8 cellular contexts compared by ENCODE assay signal in genomic region chrX:47482065-47482511, GRCh38. TPM values are rescaled to one million over a fixed set of nuclear protein-coding genes. Genes with fewer than 3 reads are reported as not detected.
DNase-seq lines count a peak whose midpoint lies in the region; ATAC-seq and TF ChIP-seq lines count a peak whose summit lies in the region.

No MANE protein-coding gene starts in this region.

- ATAC-seq in CD4-positive, CD25-positive, alpha-beta regulatory T cell (ENCODE audit: low read depth in 2 of 2): no peak
- ATAC-seq in activated CD8-positive, alpha-beta T cell treated with anti-CD3 and anti-CD28 coated beads for 36 hours: peak; percentile 20
- no peak for ATAC-seq in thoracic aorta (ENCODE audit: insufficient number of reproducible peaks, low FRiP score, low read depth)

- H3K36me3 ChIP-seq in CD4-positive, CD25-positive, alpha-beta regulatory T cell (ENCODE audit: control insufficient read depth, insufficient read depth, low read length): no peaks in the 10 kb centered on the region
- H3K36me3 ChIP-seq in H7 (replicated peaks; ENCODE audit: control insufficient read depth, insufficient read depth, low read length) (no peaks in the 10 kb centered on the region), thoracic aorta (no peaks in the 10 kb centered on the region)

- H3K4me3 ChIP-seq in CD4-positive, CD25-positive, alpha-beta regulatory T cell (ENCODE audit: low read depth, low read length): peak overlapping the region; percentile 86
- H3K4me3 ChIP-seq in H7 (ENCODE audit: insufficient read depth, low read depth, low read length): peak overlapping the region; percentile 56
- H3K4me3 ChIP-seq in iPS-18c (ENCODE audit: insufficient read depth, low read depth, low read length): peak overlapping the region; percentile 77
- H3K4me3 ChIP-seq in thoracic aorta: peak overlapping the region; percentile 89

- H3K27ac ChIP-seq in CD4-positive, CD25-positive, alpha-beta regulatory T cell (ENCODE audit: insufficient read depth, low read length, poor library complexity, severe bottlenecking): peak overlapping the region; percentile 87
- peak overlapping the region; percentile 82 to 84 for H3K27ac ChIP-seq in thoracic aorta

- no peaks in the 10 kb centered on the region for H3K9me3 ChIP-seq in CD4-positive, CD25-positive, alpha-beta regulatory T cell (ENCODE audit: control insufficient read depth in 2 of 2, low read length in 2 of 2)
- H3K9me3 ChIP-seq in iPS-18c (ENCODE audit: control insufficient read depth, insufficient read depth, low read length) (peaks cover 9% of the 10 kb centered on the region), thoracic aorta (no peaks in the 10 kb centered on the region)

- peak overlapping the region; percentile 14 to 97 (median 93) for H3K27ac Mint-ChIP-seq in CD4-positive, CD25-positive, alpha-beta regulatory T cell
- peak overlapping the region; percentile 91 for H3K27ac Mint-ChIP-seq in activated CD8-positive, alpha-beta T cell treated with anti-CD3 and anti-CD28 coated beads for 36 hours

- CTCF ChIA-PET in activated CD8-positive, alpha-beta T cell treated with anti-CD3 and anti-CD28 coated beads for 36 hours (lab: Charles Lee): no interaction called here

- no peaks in the 10 kb centered on the region for H3K9me3 Mint-ChIP-seq in CD4-positive, CD25-positive, alpha-beta regulatory T cell
- no peaks in the 10 kb centered on the region for H3K9me3 Mint-ChIP-seq in activated CD8-positive, alpha-beta T cell treated with anti-CD3 and anti-CD28 coated beads for 36 hours

- H3K4me1 Mint-ChIP-seq in CD4-positive, CD25-positive, alpha-beta regulatory T cell: peaks cover 14 to 41% (median 23%) of the 10 kb centered on the region in 4 donors
- H3K4me1 Mint-ChIP-seq in activated CD8-positive, alpha-beta T cell treated with anti-CD3 and anti-CD28 coated beads for 36 hours (ENCODE audit: low read depth): peaks cover 28% of the 10 kb centered on the region

- H3K27me3 ChIP-seq in CD4-positive, CD25-positive, alpha-beta regulatory T cell (ENCODE audit: control insufficient read depth, insufficient read depth, low read length): no peaks in the 10 kb centered on the region
- no peaks in the 10 kb centered on the region for H3K27me3 ChIP-seq in H7 (ENCODE audit: control insufficient read depth, insufficient read depth, low read length)
- H3K27me3 ChIP-seq in thoracic aorta (replicated peaks; ENCODE audit: insufficient read depth): no peaks in the 10 kb centered on the region

- POLR2A ChIA-PET in activated CD8-positive, alpha-beta T cell treated with anti-CD3 and anti-CD28 coated beads for 36 hours (lab: Charles Lee): no interaction called here

- TF ChIP-seq CTCF in activated CD8-positive, alpha-beta T cell treated with anti-CD3 and anti-CD28 coated beads for 36 hours (IDR thresholded peaks at IDR 0.05): no peak
- TF ChIP-seq CTCF in thoracic aorta (IDR thresholded peaks at IDR 0.05): no peak

- H3K36me3 Mint-ChIP-seq in CD4-positive, CD25-positive, alpha-beta regulatory T cell: no peaks in the 10 kb centered on the region
- peaks cover 13% of the 10 kb centered on the region for H3K36me3 Mint-ChIP-seq in activated CD8-positive, alpha-beta T cell treated with anti-CD3 and anti-CD28 coated beads for 36 hours (ENCODE audit: low read depth)

- intact Hi-C loops in activated CD8-positive, alpha-beta T cell treated with anti-CD3 and anti-CD28 coated beads for 36 hours (cut with micrococcal nuclease): no loop called here

- H3K27me3 Mint-ChIP-seq in CD4-positive, CD25-positive, alpha-beta regulatory T cell: no peaks in the 10 kb centered on the region
- no peaks in the 10 kb centered on the region for H3K27me3 Mint-ChIP-seq in activated CD8-positive, alpha-beta T cell treated with anti-CD3 and anti-CD28 coated beads for 36 hours

- DNase-seq in CD4-positive, CD25-positive, alpha-beta regulatory T cell: no peak
- DNase-seq in H7 (no peak), thoracic aorta (ENCODE audit: low spot score) (no peak), globus pallidus (ENCODE audit: low spot score) (no peak), HuH-7.5 (ENCODE audit: low spot score) (no peak), GF-D8 (lab: John Stamatoyannopoulos, UW) (no peak)
- DNase-seq in activated CD8-positive, alpha-beta T cell treated with anti-CD3 and anti-CD28 coated beads for 36 hours: peak; percentile 12

- peak overlapping the region; percentile 82 to 99 (median 93) for H3K4me3 Mint-ChIP-seq in CD4-positive, CD25-positive, alpha-beta regulatory T cell
- peak overlapping the region; percentile 98 for H3K4me3 Mint-ChIP-seq in activated CD8-positive, alpha-beta T cell treated with anti-CD3 and anti-CD28 coated beads for 36 hours

- peaks cover 14% of the 10 kb centered on the region for H3K4me1 ChIP-seq in CD4-positive, CD25-positive, alpha-beta regulatory T cell (ENCODE audit: control insufficient read depth, insufficient read depth, low read length, poor library complexity, severe bottlenecking)
- peaks cover 0 to 5% of the 10 kb centered on the region in 2 donors for H3K4me1 ChIP-seq in thoracic aorta (ENCODE audit: control insufficient read depth in 1 of 2, low read depth in 2 of 2)

RNA-seq across cellular contexts. Expression of gene ZNF41, which starts 0.9 kb away (rescaled TPM):
- 9.3 TPM for total RNA-seq in CD4-positive, CD25-positive, alpha-beta regulatory T cell
- 1 to 10 TPM; 4.9 to 6.7 (median 6.3) TPM for polyA plus RNA-seq in CD4-positive, CD25-positive, alpha-beta regulatory T cell
- total RNA-seq in H7 (2014; rRNA removed; shearing (Covaris generic)): 4.3 TPM in 2 replicates
- total RNA-seq in activated CD8-positive, alpha-beta T cell treated with anti-CD3 and anti-CD28 coated beads for 36 hours: 10 to 100 TPM; 10.6 TPM
- 1 to 10 TPM; 8.1 to 9.1 TPM for total RNA-seq in thoracic aorta
